ENCODE assay signal across 19 cellular contexts in the genomic region with DNA sequence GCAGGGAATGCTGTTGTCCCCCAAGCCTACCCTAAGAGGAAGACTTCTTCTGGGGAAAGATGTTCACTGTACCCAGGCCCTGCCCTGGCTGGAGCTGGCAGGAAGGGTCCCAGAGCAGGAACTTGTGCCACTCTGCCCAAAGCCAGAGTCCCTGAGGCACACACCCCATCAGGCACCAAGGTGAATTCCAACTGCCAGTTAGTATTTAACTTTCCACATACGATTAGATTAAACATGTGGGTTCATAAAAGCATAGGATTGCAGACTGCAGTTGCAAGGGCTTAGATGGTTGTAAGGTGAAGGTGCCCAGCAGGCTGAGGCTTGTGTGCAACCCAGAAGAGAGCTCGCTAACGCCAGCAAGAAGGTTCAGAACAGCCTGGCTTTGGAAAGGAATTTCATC. TPM values are rescaled to one million over a fixed set of nuclear protein-coding genes. Genes with fewer than 3 reads are reported as not detected.
DNase-seq lines count a peak whose midpoint lies in the region; ATAC-seq, FAIRE-seq and TF ChIP-seq lines count a peak whose summit lies in the region.
"Had no signal": no experiment of that assay in that cellular context is flagged by ENCODE, and none has a peak within 500 bp of the region (broad histone marks: within the 10 kb centered on the region; RNA-seq: fewer than 3 reads in every experiment).

A gene with protein sequence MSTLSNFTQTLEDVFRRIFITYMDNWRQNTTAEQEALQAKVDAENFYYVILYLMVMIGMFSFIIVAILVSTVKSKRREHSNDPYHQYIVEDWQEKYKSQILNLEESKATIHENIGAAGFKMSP (plus strand): TSS at position 274 of the 400 bp plus-strand sequence. CDS start 6,473 bp downstream, outside the sequence.

- POLR2A ChIA-PET in K562 (lab: Yijun Ruan, JAX), result no interaction called here
- POLR2A ChIA-PET in activated CD8-positive, alpha-beta T cell treated with anti-CD3 and anti-CD28 coated beads, Interleukin-2, amount 10 ng/mL, durations not matched to agents 7 days and 5 days (lab: Charles Lee), result no interaction called here

- H3K4me3 ChIP-seq in K562 (no peak within 1 kb of the TSS), endodermal cell (ENCODE audit: low read length) (no peak within 1 kb of the TSS), transverse colon (no peak within 1 kb of the TSS)

- peak within 1 kb of the TSS; percentile 13; the same call in 1 of the 2 replicates for H2AFZ ChIP-seq in K562 (ENCODE audit: low read depth, low read length)

- 27% methylated on average over 3 of the region's 3 CpGs for WGBS in K562 (ENCODE audit: insufficient coverage, low coverage, missing lambda C conversion rate)
- 88 to 100% methylated on average over 3 of the region's 3 CpGs for WGBS in endodermal cell (ENCODE audit: insufficient coverage in 1 of 2, insufficient read length in 1 of 2), 2 experiments
- 64 to 65% methylated on average over 2 to 3 of the region's 3 CpGs for WGBS in transverse colon (ENCODE audit: low coverage in 1 of 2), 2 donors

- CTCF ChIA-PET in K562 (lab: Yijun Ruan, JAX; ENCODE audit: low intra/inter-chr PET ratio), result interaction anchor here (0.6 kb wide), 1 partner anchor 255 kb away, joined by 4 read pairs; no protein-coding TSS in a partner anchor
- CTCF ChIA-PET in activated CD8-positive, alpha-beta T cell treated with anti-CD3 and anti-CD28 coated beads, Interleukin-2, amount 10 ng/mL, durations not matched to agents 7 days and 5 days (lab: Charles Lee), result interaction anchor here (0.7 to 2.1 kb wide), 3 partner anchors 16 to 239 kb away, joined by 4 to 16 read pairs (median 10); no protein-coding TSS in a partner anchor

- peaks cover 10% of the 10 kb centered on the region for H3K27me3 Mint-ChIP-seq in endodermal cell (ENCODE audit: insufficient read depth)
- peaks cover 3% of the 10 kb centered on the region for H3K27me3 Mint-ChIP-seq in neural crest cell (ENCODE audit: low read depth)
- peaks cover 8% of the 10 kb centered on the region for H3K27me3 Mint-ChIP-seq in activated CD8-positive, alpha-beta T cell treated with anti-CD3 and anti-CD28 coated beads, Interleukin-2, amount 10 ng/mL, durations not matched to agents 7 days and 5 days (ENCODE audit: low read depth)
- H3K27me3 Mint-ChIP-seq in stimulated activated naive CD8-positive, alpha-beta T cell treated with anti-CD3 and anti-CD28 coated beads, Interleukin-15, amount 100 ng/mL, for 72 hours, result peaks cover 13% of the 10 kb centered on the region
- H3K27me3 Mint-ChIP-seq in glutamatergic neuron (ENCODE audit: unreplicated experiment), result peaks cover under 1% of the 10 kb centered on the region

- H3K9me3 Mint-ChIP-seq in endodermal cell (peaks cover 2% of the 10 kb centered on the region), neural crest cell (peaks cover 3% of the 10 kb centered on the region), glutamatergic neuron (ENCODE audit: unreplicated experiment) (no peaks in the 10 kb centered on the region)
- no peaks in the 10 kb centered on the region for H3K9me3 Mint-ChIP-seq in activated CD8-positive, alpha-beta T cell treated with anti-CD3 and anti-CD28 coated beads, Interleukin-2, amount 10 ng/mL, durations not matched to agents 7 days and 5 days (ENCODE audit: insufficient read depth)
- no peaks in the 10 kb centered on the region for H3K9me3 Mint-ChIP-seq in stimulated activated naive CD8-positive, alpha-beta T cell treated with anti-CD3 and anti-CD28 coated beads, Interleukin-15, amount 100 ng/mL, for 72 hours

- TF ChIP-seq CTCF in K562 (IDR thresholded peaks at IDR 0.05 in 2 of 3, conservative IDR thresholded peaks at IDR 0.05 in 1 of 3; ENCODE audit: insufficient read depth in 2 of 3, low read depth in 1 of 3, low read length in 3 of 3), result no peak
- no peak for TF ChIP-seq CTCF in endodermal cell (conservative IDR thresholded peaks at IDR 0.05)
- TF ChIP-seq CTCF in neural crest cell (conservative IDR thresholded peaks at IDR 0.05), result no peak
- TF ChIP-seq CTCF in transverse colon (IDR thresholded peaks at IDR 0.05), result no peak
- TF ChIP-seq CTCF in glutamatergic neuron (IDR thresholded peaks at IDR 0.05; ENCODE audit: partially characterized antibody, unreplicated experiment), result no peak

- no peaks in the 10 kb centered on the region for H3K79me2 ChIP-seq in K562 (ENCODE audit: control insufficient read depth, insufficient read depth, low read length)

- no TSS peak for BruUV-seq in K562 (replicated peaks; lab: Mats Ljungman, UMichigan)

- in situ Hi-C loops in K562 (cut with MboI), result no loop called here
- in situ Hi-C loops in transverse colon (cut with MboI; ENCODE audit: low pct_ligation_motif_present in 1 of 4, low pct_unique_long_range_greater_than_20kb in 1 of 4, low sequenced_read_pairs in 3 of 4), result no loop called here

- H3K36me3 ChIP-seq in K562 (ENCODE audit: control insufficient read depth, insufficient read depth, low read length) (no peaks in the 10 kb centered on the region), endodermal cell (ENCODE audit: control insufficient read depth, insufficient read depth, low read length) (no peaks in the 10 kb centered on the region), transverse colon (no peaks in the 10 kb centered on the region)

- H3K27ac Mint-ChIP-seq in endodermal cell (no peak within 1 kb of the TSS), neural crest cell (ENCODE audit: unreplicated experiment) (peak within 1 kb of the TSS; percentile 71), glutamatergic neuron (ENCODE audit: unreplicated experiment) (no peak within 1 kb of the TSS)
- H3K27ac Mint-ChIP-seq in activated CD8-positive, alpha-beta T cell treated with anti-CD3 and anti-CD28 coated beads, Interleukin-2, amount 10 ng/mL, durations not matched to agents 7 days and 5 days, result no peak within 1 kb of the TSS
- H3K27ac Mint-ChIP-seq in stimulated activated naive CD8-positive, alpha-beta T cell treated with anti-CD3 and anti-CD28 coated beads, Interleukin-15, amount 100 ng/mL, for 72 hours, result no peak within 1 kb of the TSS

- no peak for FAIRE-seq in K562 (lab: Jason Lieb, UNC)
- FAIRE-seq: H1 had no signal

- TF ChIP-seq EP300 in K562 (IDR thresholded peaks at IDR 0.05; ENCODE audit: low read length) (no peak), transverse colon (IDR thresholded peaks at IDR 0.05; ENCODE audit: low read depth) (no peak)

- H3K27ac ChIP-seq in K562 (ENCODE audit: extremely low read depth, low read depth, low read length) (no peak within 1 kb of the TSS), endodermal cell (ENCODE audit: low read depth, low read length) (no peak within 1 kb of the TSS), transverse colon (no peak within 1 kb of the TSS)
- H3K27ac ChIP-seq: KMS-11 had no signal

- H3K4me1 Mint-ChIP-seq in endodermal cell, result peaks cover 11% of the 10 kb centered on the region
- H3K4me1 Mint-ChIP-seq in neural crest cell, result peaks cover 14% of the 10 kb centered on the region
- H3K4me1 Mint-ChIP-seq in activated CD8-positive, alpha-beta T cell treated with anti-CD3 and anti-CD28 coated beads, Interleukin-2, amount 10 ng/mL, durations not matched to agents 7 days and 5 days (ENCODE audit: low read depth), result peaks cover 7% of the 10 kb centered on the region
- peaks cover 11% of the 10 kb centered on the region for H3K4me1 Mint-ChIP-seq in stimulated activated naive CD8-positive, alpha-beta T cell treated with anti-CD3 and anti-CD28 coated beads, Interleukin-15, amount 100 ng/mL, for 72 hours
- H3K4me1 Mint-ChIP-seq in glutamatergic neuron (ENCODE audit: low read depth, unreplicated experiment), result no peaks in the 10 kb centered on the region

- H3K4me3 Mint-ChIP-seq in endodermal cell, result no peak within 1 kb of the TSS
- no peak within 1 kb of the TSS for H3K4me3 Mint-ChIP-seq in neural crest cell
- no peak within 1 kb of the TSS for H3K4me3 Mint-ChIP-seq in activated CD8-positive, alpha-beta T cell treated with anti-CD3 and anti-CD28 coated beads, Interleukin-2, amount 10 ng/mL, durations not matched to agents 7 days and 5 days
- no peak within 1 kb of the TSS for H3K4me3 Mint-ChIP-seq in stimulated activated naive CD8-positive, alpha-beta T cell treated with anti-CD3 and anti-CD28 coated beads, Interleukin-15, amount 100 ng/mL, for 72 hours
- no peak within 1 kb of the TSS for H3K4me3 Mint-ChIP-seq in glutamatergic neuron (ENCODE audit: unreplicated experiment)

- no peak for DNase-seq in K562 (ENCODE audit: extremely low read depth in 1 of 4, low spot score in 3 of 4)
- peak; percentile 15 for DNase-seq in endodermal cell
- no peak for DNase-seq in neural crest cell (ENCODE audit: low read depth, low spot score)
- peak; percentile 12 for DNase-seq in transverse colon
- DNase-seq in activated CD8-positive, alpha-beta T cell treated with anti-CD3 and anti-CD28 coated beads, Interleukin-2, amount 10 ng/mL, durations not matched to agents 7 days and 5 days, result no peak
- no peak for DNase-seq in stimulated activated naive CD8-positive, alpha-beta T cell treated with anti-CD3 and anti-CD28 coated beads, Interleukin-15, amount 100 ng/mL, for 72 hours
- DNase-seq in glutamatergic neuron, result no peak
- DNase-seq: ACHN, C1 segment of cervical spinal cord, DMS79, NCI-H1417 treated with DMSO at 0.1 percent for 48 hours, NCI-H187 treated with DMSO at 0.1 percent for 48 hours, NCI-H226, NCI-H524, NCI-H82, SHP77 had no signal

- no peaks in the 10 kb centered on the region for H3K36me3 Mint-ChIP-seq in endodermal cell (ENCODE audit: low read depth)
- peaks cover 3% of the 10 kb centered on the region for H3K36me3 Mint-ChIP-seq in neural crest cell (ENCODE audit: low read depth)
- no peaks in the 10 kb centered on the region for H3K36me3 Mint-ChIP-seq in activated CD8-positive, alpha-beta T cell treated with anti-CD3 and anti-CD28 coated beads, Interleukin-2, amount 10 ng/mL, durations not matched to agents 7 days and 5 days (ENCODE audit: low read depth)
- peaks cover 4% of the 10 kb centered on the region for H3K36me3 Mint-ChIP-seq in glutamatergic neuron (ENCODE audit: unreplicated experiment)

- ATAC-seq in K562, result no peak
- ATAC-seq in activated CD8-positive, alpha-beta T cell treated with anti-CD3 and anti-CD28 coated beads, Interleukin-2, amount 10 ng/mL, durations not matched to agents 7 days and 5 days, result no peak
- ATAC-seq in stimulated activated naive CD8-positive, alpha-beta T cell treated with anti-CD3 and anti-CD28 coated beads, Interleukin-15, amount 100 ng/mL, for 72 hours, result no peak

- H3K9me3 ChIP-seq in K562 (replicated peaks; ENCODE audit: control insufficient read depth, insufficient read depth, low read depth, low read length) (no peaks in the 10 kb centered on the region), endodermal cell (ENCODE audit: control insufficient read depth, low read length) (no peaks in the 10 kb centered on the region), transverse colon (no peaks in the 10 kb centered on the region)

- no peaks in the 10 kb centered on the region for H3K9me1 ChIP-seq in K562 (ENCODE audit: control insufficient read depth, insufficient read depth, low read length)

- intact Hi-C loops in K562 (cut with micrococcal nuclease), result no loop called here
- intact Hi-C loops in transverse colon (cut with DNase I; ENCODE audit: low total_unique reads), result no loop called here

- H4K20me1 ChIP-seq in K562 (replicated peaks; ENCODE audit: control insufficient read depth, insufficient read depth, low read length), result no peaks in the 10 kb centered on the region

- peaks cover under 1 to 6% of the 10 kb centered on the region in 2 experiments; a peak in 3 of 5 replicates for H3K27me3 ChIP-seq in K562 (ENCODE audit: control insufficient read depth in 2 of 2, insufficient read depth in 2 of 2, low read length in 2 of 2)
- H3K27me3 ChIP-seq in endodermal cell (ENCODE audit: control insufficient read depth, insufficient read depth, low read length, poor library complexity, severe bottlenecking), result no peaks in the 10 kb centered on the region
- H3K27me3 ChIP-seq in transverse colon, result peaks cover 10% of the 10 kb centered on the region

- TF ChIP-seq RAD21 in K562 (CRISPR knock-in tag; conservative IDR thresholded peaks at IDR 0.05 in 1 of 2, IDR thresholded peaks at IDR 0.05 in 1 of 2), result no peak

- H3K4me2 ChIP-seq in K562 (ENCODE audit: insufficient read depth, low read length), result no peak within 1 kb of the TSS
- H3K4me2 ChIP-seq: KMS-11 had no signal

- H3K4me1 ChIP-seq in K562 (replicated peaks in 1 of 2; ENCODE audit: control insufficient read depth in 2 of 2, insufficient read depth in 2 of 2, low read length in 2 of 2), result peaks cover 0 to 2% of the 10 kb centered on the region in 2 experiments; a peak in 2 of 5 replicates
- H3K4me1 ChIP-seq in endodermal cell (ENCODE audit: control insufficient read depth, insufficient read depth, low read length), result no peaks in the 10 kb centered on the region
- peaks cover 0 to 4% (median 0%) of the 10 kb centered on the region in 4 donors for H3K4me1 ChIP-seq in transverse colon

- H3K9ac ChIP-seq in K562 (ENCODE audit: insufficient read depth in 1 of 2, low read depth in 2 of 2, low read length in 2 of 2) (no peak within 1 kb of the TSS), endodermal cell (ENCODE audit: extremely low read depth, low read length, poor library complexity, severe bottlenecking) (no peak within 1 kb of the TSS)
- H3K9ac ChIP-seq: KMS-11 had no signal

- TF ChIP-seq POLR2A in K562 (conservative IDR thresholded peaks at IDR 0.05), result no peak
- no peak for TF ChIP-seq POLR2A in transverse colon (IDR thresholded peaks at IDR 0.05)

RNA-seq across cellular contexts. Expression of the gene that starts here (rescaled TPM):
- total RNA-seq in K562 (2011; cell fraction: chromatin; rRNA removed; ENCODE audit: low replicate concordance), result not detected in 2 replicates
- not detected in 2 replicates for total RNA-seq in K562 (2011; cell fraction: nucleolus; rRNA removed)
- not detected in 2 replicates for total RNA-seq in K562 (2011; cell fraction: nucleoplasm; rRNA removed)
- total RNA-seq in K562 (2014; rRNA removed), result not detected in 2 replicates
- not detected in 2 replicates for total RNA-seq in K562 (2014; rRNA removed; fragmentation: Illumina TruSeq; extraction: Trizol)
- total RNA-seq in K562 (2015; rRNA removed; fragmentation: Illumina TruSeq; extraction: Trizol), result not detected in 2 replicates
- not detected in 2 replicates for total RNA-seq in K562 (2021)
- not detected in 2 replicates for polyA plus RNA-seq in K562 (2011; rRNA removed)
- polyA plus RNA-seq in K562 (2011; cell fraction: cytosol; rRNA removed), result not detected in 2 replicates
- not detected in 2 replicates for polyA plus RNA-seq in K562 (2011; cell fraction: nucleus; rRNA removed)
- polyA plus RNA-seq in K562 (2012), result not detected in 2 replicates
- not detected in 2 replicates for polyA plus RNA-seq in K562 (2014; fragmentation: Illumina TruSeq; extraction: Trizol)
- not detected for polyA plus RNA-seq in K562 (2014; fragmentation: Nextera tagmentation; extraction: Ambion mirVana)
- polyA plus RNA-seq in K562 (2014; rRNA removed), result not detected in 2 replicates
- polyA minus RNA-seq in K562 (2011; rRNA and poly(A)+ RNA removed), result not detected in 2 replicates
- polyA minus RNA-seq in K562 (2011; cell fraction: cytosol; rRNA and poly(A)+ RNA removed), result not detected in 2 replicates
- polyA minus RNA-seq in K562 (2011; cell fraction: nucleus; rRNA and poly(A)+ RNA removed), result not detected in 2 replicates
- total RNA-seq in endodermal cell, result 1 to 10 TPM in 1 of 2 donors, under 1 TPM in 1; 0.59 to 3.8 TPM
- 0.50 TPM for polyA plus RNA-seq in endodermal cell (2013, experiment 1 of 2)
- 0.70 TPM for polyA plus RNA-seq in endodermal cell (2013, experiment 2 of 2)
- 0.39 and 0.61 TPM in 2 replicates for total RNA-seq in neural crest cell
- not detected for total RNA-seq in transverse colon
- not detected for total RNA-seq in activated CD8-positive, alpha-beta T cell treated with anti-CD3 and anti-CD28 coated beads, Interleukin-2, amount 10 ng/mL, durations not matched to agents 7 days and 5 days
- not detected for total RNA-seq in glutamatergic neuron (ENCODE audit: unreplicated experiment)
- total RNA-seq: RPMI7951 had no signal

Comparison
In these comparisons a context has a peak if more than half of its experiments do, and no peak if none do; other contexts are left out.
1. Peak in DNase-seq in transverse colon; RNA of the gene not detected or under 1 TPM.